ENCODE assay signal across 8 cellular contexts in genomic region chr2:190535119-190535439, GRCh38. TPM values are rescaled to one million over a fixed set of nuclear protein-coding genes. Genes with fewer than 3 reads are reported as not detected.
A peak's percentile ranks its signal among the peaks of the same experiment; 100 is the strongest.
DNase-seq lines count a peak whose midpoint lies in the region; ATAC-seq, FAIRE-seq and TF ChIP-seq lines count a peak whose summit lies in the region.

No MANE protein-coding gene starts in this region.

- FAIRE-seq in endometrium (lab: Jason Lieb, UNC) (peak; percentile 62), pancreas (lab: Jason Lieb, UNC) (peak; percentile 43)

- 1 to 4% methylated on average over 7 of the region's 7 CpGs for WGBS in pancreas, 2 donors

- ATAC-seq in pancreas (no peak), HG02610 (IDR thresholded peaks at IDR 0.05; ENCODE audit: unreplicated experiment) (no peak), HG03045 (IDR thresholded peaks at IDR 0.05; ENCODE audit: unreplicated experiment) (no peak)

- intact Hi-C loops in pancreas (cut with DNase I) = no loop called here

- no peak for DNase-seq in NB4 (ENCODE audit: low read depth)
- DNase-seq in pancreas = no peak
- DNase-seq in RKO (ENCODE audit: low spot score) = no peak
- DNase-seq in MV-4-11 (lab: John Stamatoyannopoulos, UW) = no peak

- H3K4me2 ChIP-seq in DOHH2 (ENCODE audit: low read length) = peak overlapping the region; percentile 89

- no peak for TF ChIP-seq POLR2A in NB4 (IDR thresholded peaks at IDR 0.05; ENCODE audit: extremely low read depth, insufficient read length)

- TF ChIP-seq CTCF in DOHH2 (IDR thresholded peaks at IDR 0.05; ENCODE audit: low read depth, low read length, poor library complexity, severe bottlenecking) = no peak
- TF ChIP-seq CTCF in NB4 (IDR thresholded peaks at IDR 0.05; ENCODE audit: low read depth, low read length) = no peak
- no peak for TF ChIP-seq CTCF in pancreas (IDR thresholded peaks at IDR 0.05)

- H3K4me1 ChIP-seq in DOHH2 (ENCODE audit: control insufficient read depth, low read length) (peaks cover 52% of the 10 kb centered on the region), pancreas (peaks cover 0 to 5% (median 3%) of the 10 kb centered on the region in 3 donors)

- peaks cover 20% of the 10 kb centered on the region for H3F3A ChIP-seq in DOHH2 (ENCODE audit: control insufficient read depth, insufficient read depth)

- H3K9me3 ChIP-seq in DOHH2 (ENCODE audit: control insufficient read depth, insufficient read depth, low read length) (peaks cover 29% of the 10 kb centered on the region), pancreas (no peaks in the 10 kb centered on the region)

- H3K27me3 ChIP-seq in DOHH2 (ENCODE audit: control insufficient read depth, low read length) (no peaks in the 10 kb centered on the region), pancreas (no peaks in the 10 kb centered on the region)

- H3K9me2 ChIP-seq in DOHH2 (replicated peaks; ENCODE audit: control insufficient read depth, low read length) = no peaks in the 10 kb centered on the region

- peaks cover 71% of the 10 kb centered on the region for H3K79me2 ChIP-seq in DOHH2 (ENCODE audit: control insufficient read depth, low read length)

- H3K27ac ChIP-seq in DOHH2 (ENCODE audit: low read depth, low read length) (peak overlapping the region; percentile 85), pancreas (peak overlapping the region; percentile 84 to 94 (median 90))

- H3K4me3 ChIP-seq in DOHH2 (ENCODE audit: low read length) = peak overlapping the region; percentile 82
- peak overlapping the region; percentile 87 for H3K4me3 ChIP-seq in NB4 (ENCODE audit: low read depth, low read length)
- peak overlapping the region; percentile 70 to 93 (median 78) for H3K4me3 ChIP-seq in pancreas

- no peaks in the 10 kb centered on the region for H4K20me1 ChIP-seq in DOHH2 (ENCODE audit: control insufficient read depth, insufficient read depth, low read depth, low read length)

- H3K36me3 ChIP-seq in DOHH2 (ENCODE audit: control insufficient read depth, low read length) (peaks cover 33% of the 10 kb centered on the region), pancreas (no peaks in the 10 kb centered on the region)

RNA-seq across cellular contexts. Expression of gene NEMP2, which starts 0.6 kb away (rescaled TPM):
- total RNA-seq in pancreas = 1 to 10 TPM in 5 of 6 donors, under 1 TPM in 1; 0.51 to 3.1 (median 1.9) TPM
- polyA plus RNA-seq in pancreas = under 1 TPM; 0.42 to 0.80 TPM
